Comparison of ENCODE assay signal across 12 cellular contexts in the genomic region with DNA sequence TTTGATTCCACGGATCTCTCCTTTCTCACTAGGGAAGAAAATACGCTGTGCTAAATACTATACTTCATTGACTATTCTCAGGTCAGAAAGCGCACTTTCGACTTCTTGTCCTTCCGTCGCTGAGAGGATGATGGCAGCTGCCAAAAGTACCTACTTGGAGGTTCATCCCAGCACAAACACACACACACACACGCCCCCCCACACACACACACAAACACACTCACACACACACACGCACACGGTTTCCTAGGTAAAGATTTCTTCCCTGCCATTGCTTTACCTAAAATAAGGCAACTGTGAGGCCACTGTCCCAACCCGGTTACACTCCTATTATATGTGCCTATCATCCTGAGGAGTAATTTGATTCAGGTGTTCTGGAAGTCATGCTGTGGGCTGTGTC. TPM values are rescaled to one million over a fixed set of nuclear protein-coding genes. Genes with fewer than 3 reads are reported as not detected.
DNase-seq lines count a peak whose midpoint lies in the region; ATAC-seq and TF ChIP-seq lines count a peak whose summit lies in the region.
"Not testable (repeated sequence)": the region's sequence is repeated elsewhere in the genome, so short reads cannot be mapped to it uniquely, and the experiment has no call there.
"Had no signal": no experiment of that assay in that cellular context is flagged by ENCODE, and none has a peak within 500 bp of the region (broad histone marks: within the 10 kb centered on the region; RNA-seq: fewer than 3 reads in every experiment).

No MANE protein-coding gene starts in this region.

- POLR2A ChIA-PET in CD8-positive, alpha-beta memory T cell (lab: Charles Lee) = not testable (repeated sequence)

- not testable (repeated sequence) for H3K4me3 Mint-ChIP-seq in CD8-positive, alpha-beta memory T cell; activated T-cell treated with anti-CD3 and anti-CD28 coated beads, Interleukin-2, amount 50 U/mL, for 4 hours; central memory CD8-positive, alpha-beta T cell; natural killer cell treated with Interleukin-12 subunit alpha and Interleukin-12 subunit beta and Interleukin-15 and Interleukin-18, amount 100 ng/mL, for 72 hours

- not testable (repeated sequence) for H3K27ac Mint-ChIP-seq in CD8-positive, alpha-beta memory T cell; central memory CD8-positive, alpha-beta T cell (ENCODE audit: low read depth); natural killer cell treated with Interleukin-12 subunit alpha and Interleukin-12 subunit beta and Interleukin-15 and Interleukin-18, amount 100 ng/mL, for 72 hours

- intact Hi-C loops in left ventricle myocardium superior (cut with micrococcal nuclease); tibial artery (cut with DNase I; ENCODE audit: low total_unique reads): not testable (repeated sequence)

- H3K9me3 Mint-ChIP-seq in CD8-positive, alpha-beta memory T cell; activated T-cell treated with anti-CD3 and anti-CD28 coated beads, Interleukin-2, amount 50 U/mL, for 4 hours; central memory CD8-positive, alpha-beta T cell; natural killer cell treated with Interleukin-12 subunit alpha and Interleukin-12 subunit beta and Interleukin-15 and Interleukin-18, amount 100 ng/mL, for 72 hours: not testable (repeated sequence)

- not testable (repeated sequence) for H3K4me1 Mint-ChIP-seq in CD8-positive, alpha-beta memory T cell; activated T-cell treated with anti-CD3 and anti-CD28 coated beads, Interleukin-2, amount 50 U/mL, for 4 hours (ENCODE audit: low read depth); central memory CD8-positive, alpha-beta T cell; natural killer cell treated with Interleukin-12 subunit alpha and Interleukin-12 subunit beta and Interleukin-15 and Interleukin-18, amount 100 ng/mL, for 72 hours (ENCODE audit: low read depth in 2 of 2)

- H3K27me3 Mint-ChIP-seq in CD8-positive, alpha-beta memory T cell; activated T-cell treated with anti-CD3 and anti-CD28 coated beads, Interleukin-2, amount 50 U/mL, for 4 hours (ENCODE audit: low read depth); central memory CD8-positive, alpha-beta T cell; natural killer cell treated with Interleukin-12 subunit alpha and Interleukin-12 subunit beta and Interleukin-15 and Interleukin-18, amount 100 ng/mL, for 72 hours: not testable (repeated sequence)

- H3K4me3 ChIP-seq in CD8-positive, alpha-beta memory T cell (ENCODE audit: low read length); tibial artery: not testable (repeated sequence)

- H3K27ac ChIP-seq in CD8-positive, alpha-beta memory T cell (ENCODE audit: low read depth, low read length); tibial artery: not testable (repeated sequence)

- H3K4me1 ChIP-seq in CD8-positive, alpha-beta memory T cell (ENCODE audit: insufficient read depth, low read length); tibial artery: not testable (repeated sequence)

- H3K9me3 ChIP-seq in CD8-positive, alpha-beta memory T cell (ENCODE audit: low read length); tibial artery: not testable (repeated sequence)

- DNase-seq in CD8-positive, alpha-beta memory T cell = peak in 4 of 5 donors; percentile 0 to 59 (median 10)
- peak; percentile 0 to 1 for DNase-seq in activated CD4-positive, alpha-beta T cell treated with anti-CD3 and anti-CD28 coated beads for 4 hours
- DNase-seq in activated T-cell treated with anti-CD3 and anti-CD28 coated beads, Interleukin-2, amount 50 U/mL, for 4 hours = peak; percentile 7
- peak; percentile 10 to 18 for DNase-seq in central memory CD8-positive, alpha-beta T cell (ENCODE audit: low spot score in 2 of 2)
- peak; percentile 31 for DNase-seq in left ventricle myocardium superior
- DNase-seq in natural killer cell treated with Interleukin-12 subunit alpha and Interleukin-12 subunit beta and Interleukin-15 and Interleukin-18, amount 100 ng/mL, for 72 hours (ENCODE audit: low spot score) = peak; percentile 60
- DNase-seq in stimulated activated CD4-positive, alpha-beta T cell treated with anti-CD3 and anti-CD28 coated beads, Interleukin-15, amount 100 ng/mL, for 24 hours = peak; percentile 18
- peak; percentile 76 to 79 for DNase-seq in tibial artery

- H3K36me3 ChIP-seq in CD8-positive, alpha-beta memory T cell (ENCODE audit: insufficient read depth, low read length); tibial artery: not testable (repeated sequence)

- H3K36me3 Mint-ChIP-seq in CD8-positive, alpha-beta memory T cell; activated T-cell treated with anti-CD3 and anti-CD28 coated beads, Interleukin-2, amount 50 U/mL, for 4 hours (ENCODE audit: insufficient read depth); central memory CD8-positive, alpha-beta T cell (ENCODE audit: insufficient read depth); natural killer cell treated with Interleukin-12 subunit alpha and Interleukin-12 subunit beta and Interleukin-15 and Interleukin-18, amount 100 ng/mL, for 72 hours: not testable (repeated sequence)

- ATAC-seq in activated T-cell treated with anti-CD3 and anti-CD28 coated beads, Interleukin-2, amount 50 U/mL, for 4 hours; central memory CD8-positive, alpha-beta T cell (replicated peaks; ENCODE audit: extremely low read depth, poor library complexity, severe bottlenecking); left ventricle myocardium superior; natural killer cell treated with Interleukin-12 subunit alpha and Interleukin-12 subunit beta and Interleukin-15 and Interleukin-18, amount 100 ng/mL, for 72 hours: not testable (repeated sequence)

- CTCF ChIA-PET in CD8-positive, alpha-beta memory T cell (lab: Charles Lee) = not testable (repeated sequence)

- not testable (repeated sequence) for H3K27me3 ChIP-seq in CD8-positive, alpha-beta memory T cell (ENCODE audit: insufficient read depth, low read length, poor library complexity, severe bottlenecking); tibial artery

- not testable (repeated sequence) for TF ChIP-seq CTCF in tibial artery (IDR thresholded peaks at IDR 0.05)

RNA-seq across cellular contexts. Expression of a gene that starts 4.3 kb away (rescaled TPM):
- not detected for total RNA-seq in CD8-positive, alpha-beta memory T cell
- polyA plus RNA-seq in CD8-positive, alpha-beta memory T cell = not detected
- total RNA-seq in activated T-cell treated with anti-CD3 and anti-CD28 coated beads, Interleukin-2, amount 50 U/mL, for 4 hours = not detected
- not detected for total RNA-seq in left ventricle myocardium superior
- total RNA-seq in natural killer cell treated with Interleukin-12 subunit alpha and Interleukin-12 subunit beta and Interleukin-15 and Interleukin-18, amount 100 ng/mL, for 72 hours = not detected
- total RNA-seq: GM23338, kidney epithelial cell, OCI-LY7, osteoblast had no signal
- polyA plus RNA-seq: GM23338 had no signal

RNA-seq across cellular contexts. Expression of a gene that starts 9.0 kb away (rescaled TPM):
- not detected for total RNA-seq in CD8-positive, alpha-beta memory T cell
- polyA plus RNA-seq in CD8-positive, alpha-beta memory T cell = not detected
- total RNA-seq in activated T-cell treated with anti-CD3 and anti-CD28 coated beads, Interleukin-2, amount 50 U/mL, for 4 hours = not detected
- total RNA-seq in left ventricle myocardium superior = not detected
- total RNA-seq in natural killer cell treated with Interleukin-12 subunit alpha and Interleukin-12 subunit beta and Interleukin-15 and Interleukin-18, amount 100 ng/mL, for 72 hours = not detected
- total RNA-seq: GM23338, kidney epithelial cell, OCI-LY7, osteoblast had no signal
- polyA plus RNA-seq: GM23338 had no signal

RNA-seq across cellular contexts. Expression of a gene that starts 13.8 kb away (rescaled TPM):
- not detected for total RNA-seq in CD8-positive, alpha-beta memory T cell
- polyA plus RNA-seq in CD8-positive, alpha-beta memory T cell = not detected
- total RNA-seq in activated T-cell treated with anti-CD3 and anti-CD28 coated beads, Interleukin-2, amount 50 U/mL, for 4 hours = not detected
- not detected for total RNA-seq in left ventricle myocardium superior
- not detected for total RNA-seq in natural killer cell treated with Interleukin-12 subunit alpha and Interleukin-12 subunit beta and Interleukin-15 and Interleukin-18, amount 100 ng/mL, for 72 hours
- total RNA-seq: GM23338, kidney epithelial cell, OCI-LY7, osteoblast had no signal
- polyA plus RNA-seq: GM23338 had no signal

RNA-seq across cellular contexts. Expression of a gene that starts 18.5 kb away (rescaled TPM):
- total RNA-seq in CD8-positive, alpha-beta memory T cell = not detected
- polyA plus RNA-seq in CD8-positive, alpha-beta memory T cell = not detected
- total RNA-seq in activated T-cell treated with anti-CD3 and anti-CD28 coated beads, Interleukin-2, amount 50 U/mL, for 4 hours = not detected
- total RNA-seq in left ventricle myocardium superior = not detected
- total RNA-seq in natural killer cell treated with Interleukin-12 subunit alpha and Interleukin-12 subunit beta and Interleukin-15 and Interleukin-18, amount 100 ng/mL, for 72 hours = not detected
- total RNA-seq: GM23338, kidney epithelial cell, OCI-LY7, osteoblast had no signal
- polyA plus RNA-seq: GM23338 had no signal

RNA-seq across cellular contexts. Expression of a gene that starts 23.3 kb away (rescaled TPM):
- total RNA-seq in CD8-positive, alpha-beta memory T cell = not detected
- not detected for polyA plus RNA-seq in CD8-positive, alpha-beta memory T cell
- total RNA-seq in activated T-cell treated with anti-CD3 and anti-CD28 coated beads, Interleukin-2, amount 50 U/mL, for 4 hours = not detected
- not detected for total RNA-seq in left ventricle myocardium superior
- total RNA-seq in natural killer cell treated with Interleukin-12 subunit alpha and Interleukin-12 subunit beta and Interleukin-15 and Interleukin-18, amount 100 ng/mL, for 72 hours = not detected
- total RNA-seq: GM23338, kidney epithelial cell, OCI-LY7, osteoblast had no signal
- polyA plus RNA-seq: GM23338 had no signal

Comparison
In these comparisons a context has a peak if more than half of its experiments do, and no peak if none do; other contexts are left out.
1. DNase-seq: peak in every context shown above with its lines; median percentile 78 in tibial artery; 60 in natural killer cell treated with Interleukin-12 subunit alpha and Interleukin-12 subunit beta and Interleukin-15 and Interleukin-18, amount 100 ng/mL, for 72 hours; 31 in left ventricle myocardium superior; 18 in stimulated activated CD4-positive, alpha-beta T cell treated with anti-CD3 and anti-CD28 coated beads, Interleukin-15, amount 100 ng/mL, for 24 hours; 14 in central memory CD8-positive, alpha-beta T cell; 10 in CD8-positive, alpha-beta memory T cell; 7 in activated T-cell treated with anti-CD3 and anti-CD28 coated beads, Interleukin-2, amount 50 U/mL, for 4 hours; 0 in activated CD4-positive, alpha-beta T cell treated with anti-CD3 and anti-CD28 coated beads for 4 hours.